ENCODE assay signal across 1 cellular context in the genomic region with DNA sequence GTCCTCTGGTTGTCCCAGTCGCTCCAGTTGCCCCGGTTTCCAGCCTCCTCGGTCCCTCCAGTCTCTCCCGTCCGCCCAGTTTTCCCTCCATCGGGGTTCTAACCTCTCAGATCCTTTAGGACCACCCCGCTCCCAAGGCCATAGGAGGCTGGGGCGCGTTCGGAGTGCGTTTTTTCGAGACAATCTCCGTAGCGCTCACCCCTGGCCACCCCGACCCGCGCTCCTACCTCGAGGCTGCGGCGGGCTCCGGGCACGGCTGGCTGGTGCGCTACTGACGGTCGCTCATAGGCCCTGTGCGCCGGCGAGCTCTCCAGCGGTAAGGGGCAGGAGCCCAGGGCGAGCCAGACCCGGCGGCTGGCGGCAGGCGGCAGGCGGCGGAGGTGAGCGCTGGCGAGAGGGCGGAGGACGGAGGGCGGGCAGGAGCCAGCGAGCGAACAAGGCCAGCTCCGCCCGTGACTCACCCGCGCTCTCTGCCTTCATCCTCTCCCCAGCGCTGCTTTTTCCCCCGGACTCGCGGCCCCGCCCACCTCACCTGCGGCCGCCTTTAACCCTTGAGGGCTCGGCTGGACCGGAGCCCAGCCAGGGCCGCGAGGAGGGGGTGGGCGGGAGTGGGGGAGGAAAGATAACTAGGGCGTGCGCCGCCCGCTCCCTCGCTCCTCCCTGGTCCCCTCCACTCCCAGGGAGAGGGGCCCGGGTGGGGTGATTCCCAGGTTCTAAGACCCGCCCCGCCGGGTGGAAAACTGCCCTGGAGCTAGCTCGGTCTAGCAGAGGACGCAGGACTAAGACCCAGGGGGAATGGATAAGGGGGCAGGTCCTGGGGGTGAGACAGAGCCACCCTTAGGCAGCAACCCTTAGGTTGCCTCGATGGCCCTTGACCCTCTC.
TF ChIP-seq lines count a peak whose summit lies in the region.

A gene (minus strand): TSS at position 472 of the 882 bp plus-strand sequence. CDS start 2,734 bp downstream, outside the sequence.

TF ChIP-seq in K562, 482 proteins besides CTCF, POLR2A, EP300 and RAD21 (continued from another document and continues in another):
- TF ChIP-seq, protein P1, sequence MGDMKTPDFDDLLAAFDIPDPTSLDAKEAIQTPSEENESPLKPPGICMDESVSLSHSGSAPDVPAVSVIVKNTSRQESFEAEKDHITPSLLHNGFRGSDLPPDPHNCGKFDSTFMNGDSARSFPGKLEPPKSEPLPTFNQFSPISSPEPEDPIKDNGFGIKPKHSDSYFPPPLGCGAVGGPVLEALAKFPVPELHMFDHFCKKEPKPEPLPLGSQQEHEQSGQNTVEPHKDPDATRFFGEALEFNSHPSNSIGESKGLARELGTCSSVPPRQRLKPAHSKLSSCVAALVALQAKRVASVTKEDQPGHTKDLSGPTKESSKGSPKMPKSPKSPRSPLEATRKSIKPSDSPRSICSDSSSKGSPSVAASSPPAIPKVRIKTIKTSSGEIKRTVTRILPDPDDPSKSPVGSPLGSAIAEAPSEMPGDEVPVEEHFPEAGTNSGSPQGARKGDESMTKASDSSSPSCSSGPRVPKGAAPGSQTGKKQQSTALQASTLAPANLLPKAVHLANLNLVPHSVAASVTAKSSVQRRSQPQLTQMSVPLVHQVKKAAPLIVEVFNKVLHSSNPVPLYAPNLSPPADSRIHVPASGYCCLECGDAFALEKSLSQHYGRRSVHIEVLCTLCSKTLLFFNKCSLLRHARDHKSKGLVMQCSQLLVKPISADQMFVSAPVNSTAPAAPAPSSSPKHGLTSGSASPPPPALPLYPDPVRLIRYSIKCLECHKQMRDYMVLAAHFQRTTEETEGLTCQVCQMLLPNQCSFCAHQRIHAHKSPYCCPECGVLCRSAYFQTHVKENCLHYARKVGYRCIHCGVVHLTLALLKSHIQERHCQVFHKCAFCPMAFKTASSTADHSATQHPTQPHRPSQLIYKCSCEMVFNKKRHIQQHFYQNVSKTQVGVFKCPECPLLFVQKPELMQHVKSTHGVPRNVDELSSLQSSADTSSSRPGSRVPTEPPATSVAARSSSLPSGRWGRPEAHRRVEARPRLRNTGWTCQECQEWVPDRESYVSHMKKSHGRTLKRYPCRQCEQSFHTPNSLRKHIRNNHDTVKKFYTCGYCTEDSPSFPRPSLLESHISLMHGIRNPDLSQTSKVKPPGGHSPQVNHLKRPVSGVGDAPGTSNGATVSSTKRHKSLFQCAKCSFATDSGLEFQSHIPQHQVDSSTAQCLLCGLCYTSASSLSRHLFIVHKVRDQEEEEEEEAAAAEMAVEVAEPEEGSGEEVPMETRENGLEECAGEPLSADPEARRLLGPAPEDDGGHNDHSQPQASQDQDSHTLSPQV (IDR thresholded peaks at IDR 0.05): 0 out of 2 replicates have a peak, but pooled peaks have one; percentile 60
- no peak for TF ChIP-seq SP2 (IDR thresholded peaks at IDR 0.05; ENCODE audit: extremely low read depth, low read depth, low read length, poor library complexity, severe bottlenecking)
- TF ChIP-seq PCBP2 (IDR thresholded peaks at IDR 0.05; ENCODE audit: low read depth, low read length, poor library complexity, severe bottlenecking): no peak
- TF ChIP-seq ZNF263 (CRISPR knock-in tag; IDR thresholded peaks at IDR 0.05; ENCODE audit: borderline replicate concordance): peak; percentile 72; the same call in 1 of the 2 replicates
- no peak for TF ChIP-seq ETV6 (IDR thresholded peaks at IDR 0.05; ENCODE audit: borderline replicate concordance in 1 of 2, low read depth in 2 of 2, low read length in 1 of 2)
- no peak for TF ChIP-seq ETV6 (CRISPR knock-in tag; IDR thresholded peaks at IDR 0.05; ENCODE audit: borderline replicate concordance)
- 0 out of 4 replicates have a peak, but pooled peaks have one; percentile 41 to 47 for TF ChIP-seq SIN3A (IDR thresholded peaks at IDR 0.05; ENCODE audit: borderline replicate concordance in 2 of 2, control insufficient read depth in 1 of 2, low read depth in 2 of 2, low read length in 2 of 2)
- no peak for TF ChIP-seq ZFPM2 (CRISPR knock-in tag; IDR thresholded peaks at IDR 0.05)
- no peak for TF ChIP-seq ZNF165 (CRISPR knock-in tag; IDR thresholded peaks at IDR 0.05; ENCODE audit: borderline replicate concordance)
- no peak for TF ChIP-seq SIRT6 (IDR thresholded peaks at IDR 0.05; ENCODE audit: low read depth, low read length)
- no peak for TF ChIP-seq MBD2 (IDR thresholded peaks at IDR 0.05; ENCODE audit: borderline replicate concordance, low read depth)
- no peak; the same call in 1 of the 2 replicates for TF ChIP-seq MYC (IDR thresholded peaks at IDR 0.05; ENCODE audit: low read depth, low read length)
- TF ChIP-seq MYC (CRISPR knock-in tag; IDR thresholded peaks at IDR 0.05; ENCODE audit: borderline replicate concordance, low read depth): no peak
- TF ChIP-seq HDGF (IDR thresholded peaks at IDR 0.05): no peak
- TF ChIP-seq, protein P2, sequence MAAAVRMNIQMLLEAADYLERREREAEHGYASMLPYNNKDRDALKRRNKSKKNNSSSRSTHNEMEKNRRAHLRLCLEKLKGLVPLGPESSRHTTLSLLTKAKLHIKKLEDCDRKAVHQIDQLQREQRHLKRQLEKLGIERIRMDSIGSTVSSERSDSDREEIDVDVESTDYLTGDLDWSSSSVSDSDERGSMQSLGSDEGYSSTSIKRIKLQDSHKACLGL (CRISPR knock-in tag; IDR thresholded peaks at IDR 0.05; ENCODE audit: borderline replicate concordance, poor library complexity, severe bottlenecking): no peak
- peak; percentile 74 to 96; a peak in 3 of 4 replicates for TF ChIP-seq NONO (IDR thresholded peaks at IDR 0.05; ENCODE audit: low read depth in 2 of 2, low read length in 1 of 2)
- TF ChIP-seq RBM17 (IDR thresholded peaks at IDR 0.05; ENCODE audit: borderline replicate concordance, low read depth, low read length): no peak
- 0 out of 2 replicates have a peak, but pooled peaks have one; percentile 10 for TF ChIP-seq KDM2B (CRISPR knock-in tag; IDR thresholded peaks at IDR 0.05)
- TF ChIP-seq EHMT2 (IDR thresholded peaks at IDR 0.05): no peak
- TF ChIP-seq ZSCAN29 (IDR thresholded peaks at IDR 0.05): no peak
- no peak for TF ChIP-seq DDX20 (tag; IDR thresholded peaks at IDR 0.05; ENCODE audit: low read depth)
- TF ChIP-seq NR2C2 (CRISPR knock-in tag; IDR thresholded peaks at IDR 0.05): no peak
- peak; percentile 66 for TF ChIP-seq NR2C2 (tag; IDR thresholded peaks at IDR 0.05)
- TF ChIP-seq ZNF695 (CRISPR knock-in tag; IDR thresholded peaks at IDR 0.05): no peak
- TF ChIP-seq ESRRB (CRISPR knock-in tag; IDR thresholded peaks at IDR 0.05; ENCODE audit: borderline replicate concordance): no peak
- no peak for TF ChIP-seq ZZZ3 (IDR thresholded peaks at IDR 0.05)
- peak; percentile 17; the same call in 1 of the 2 replicates for TF ChIP-seq ZNF583 (CRISPR knock-in tag; IDR thresholded peaks at IDR 0.05)
- TF ChIP-seq, protein P3, sequence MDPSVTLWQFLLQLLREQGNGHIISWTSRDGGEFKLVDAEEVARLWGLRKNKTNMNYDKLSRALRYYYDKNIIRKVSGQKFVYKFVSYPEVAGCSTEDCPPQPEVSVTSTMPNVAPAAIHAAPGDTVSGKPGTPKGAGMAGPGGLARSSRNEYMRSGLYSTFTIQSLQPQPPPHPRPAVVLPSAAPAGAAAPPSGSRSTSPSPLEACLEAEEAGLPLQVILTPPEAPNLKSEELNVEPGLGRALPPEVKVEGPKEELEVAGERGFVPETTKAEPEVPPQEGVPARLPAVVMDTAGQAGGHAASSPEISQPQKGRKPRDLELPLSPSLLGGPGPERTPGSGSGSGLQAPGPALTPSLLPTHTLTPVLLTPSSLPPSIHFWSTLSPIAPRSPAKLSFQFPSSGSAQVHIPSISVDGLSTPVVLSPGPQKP (CRISPR knock-in tag; IDR thresholded peaks at IDR 0.05): no peak
- peak; percentile 33; the same call in 1 of the 2 replicates for TF ChIP-seq ZNF24 (IDR thresholded peaks at IDR 0.05)
- TF ChIP-seq TAF1 (IDR thresholded peaks at IDR 0.05; ENCODE audit: control insufficient read depth, extremely low read depth, insufficient read depth, low read length, severe bottlenecking): no peak
- TF ChIP-seq, protein P4, sequence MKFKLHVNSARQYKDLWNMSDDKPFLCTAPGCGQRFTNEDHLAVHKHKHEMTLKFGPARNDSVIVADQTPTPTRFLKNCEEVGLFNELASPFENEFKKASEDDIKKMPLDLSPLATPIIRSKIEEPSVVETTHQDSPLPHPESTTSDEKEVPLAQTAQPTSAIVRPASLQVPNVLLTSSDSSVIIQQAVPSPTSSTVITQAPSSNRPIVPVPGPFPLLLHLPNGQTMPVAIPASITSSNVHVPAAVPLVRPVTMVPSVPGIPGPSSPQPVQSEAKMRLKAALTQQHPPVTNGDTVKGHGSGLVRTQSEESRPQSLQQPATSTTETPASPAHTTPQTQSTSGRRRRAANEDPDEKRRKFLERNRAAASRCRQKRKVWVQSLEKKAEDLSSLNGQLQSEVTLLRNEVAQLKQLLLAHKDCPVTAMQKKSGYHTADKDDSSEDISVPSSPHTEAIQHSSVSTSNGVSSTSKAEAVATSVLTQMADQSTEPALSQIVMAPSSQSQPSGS (CRISPR knock-in tag; IDR thresholded peaks at IDR 0.05): no peak
- TF ChIP-seq, protein P5, sequence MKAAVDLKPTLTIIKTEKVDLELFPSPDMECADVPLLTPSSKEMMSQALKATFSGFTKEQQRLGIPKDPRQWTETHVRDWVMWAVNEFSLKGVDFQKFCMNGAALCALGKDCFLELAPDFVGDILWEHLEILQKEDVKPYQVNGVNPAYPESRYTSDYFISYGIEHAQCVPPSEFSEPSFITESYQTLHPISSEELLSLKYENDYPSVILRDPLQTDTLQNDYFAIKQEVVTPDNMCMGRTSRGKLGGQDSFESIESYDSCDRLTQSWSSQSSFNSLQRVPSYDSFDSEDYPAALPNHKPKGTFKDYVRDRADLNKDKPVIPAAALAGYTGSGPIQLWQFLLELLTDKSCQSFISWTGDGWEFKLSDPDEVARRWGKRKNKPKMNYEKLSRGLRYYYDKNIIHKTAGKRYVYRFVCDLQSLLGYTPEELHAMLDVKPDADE (conservative IDR thresholded peaks at IDR 0.05; ENCODE audit: control insufficient read depth, low read depth, low read length): no peak
- peak; percentile 43; the same call in 1 of the 2 replicates for TF ChIP-seq ZNF23 (CRISPR knock-in tag; IDR thresholded peaks at IDR 0.05)
- TF ChIP-seq MEIS2 (IDR thresholded peaks at IDR 0.05; ENCODE audit: partially characterized antibody): no peak
- peak; percentile 76; the same call in 1 of the 2 replicates for TF ChIP-seq ZEB2 (IDR thresholded peaks at IDR 0.05)
- TF ChIP-seq, protein P6, sequence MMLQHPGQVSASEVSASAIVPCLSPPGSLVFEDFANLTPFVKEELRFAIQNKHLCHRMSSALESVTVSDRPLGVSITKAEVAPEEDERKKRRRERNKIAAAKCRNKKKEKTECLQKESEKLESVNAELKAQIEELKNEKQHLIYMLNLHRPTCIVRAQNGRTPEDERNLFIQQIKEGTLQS (IDR thresholded peaks at IDR 0.05): peak; percentile 53
- TF ChIP-seq, protein P6 (CRISPR knock-in tag; conservative IDR thresholded peaks at IDR 0.05): no peak
- TF ChIP-seq ZKSCAN1 (IDR thresholded peaks at IDR 0.05; ENCODE audit: low read depth, low read length): no peak
- 0 out of 2 replicates have a peak, but pooled peaks have one; percentile 2 for TF ChIP-seq NR4A1 (CRISPR knock-in tag; IDR thresholded peaks at IDR 0.05)
- TF ChIP-seq NR4A1 (tag; IDR thresholded peaks at IDR 0.05): no peak
- no peak; the same call in 1 of the 2 replicates for TF ChIP-seq ARID1B (IDR thresholded peaks at IDR 0.05)
- TF ChIP-seq, protein P7, sequence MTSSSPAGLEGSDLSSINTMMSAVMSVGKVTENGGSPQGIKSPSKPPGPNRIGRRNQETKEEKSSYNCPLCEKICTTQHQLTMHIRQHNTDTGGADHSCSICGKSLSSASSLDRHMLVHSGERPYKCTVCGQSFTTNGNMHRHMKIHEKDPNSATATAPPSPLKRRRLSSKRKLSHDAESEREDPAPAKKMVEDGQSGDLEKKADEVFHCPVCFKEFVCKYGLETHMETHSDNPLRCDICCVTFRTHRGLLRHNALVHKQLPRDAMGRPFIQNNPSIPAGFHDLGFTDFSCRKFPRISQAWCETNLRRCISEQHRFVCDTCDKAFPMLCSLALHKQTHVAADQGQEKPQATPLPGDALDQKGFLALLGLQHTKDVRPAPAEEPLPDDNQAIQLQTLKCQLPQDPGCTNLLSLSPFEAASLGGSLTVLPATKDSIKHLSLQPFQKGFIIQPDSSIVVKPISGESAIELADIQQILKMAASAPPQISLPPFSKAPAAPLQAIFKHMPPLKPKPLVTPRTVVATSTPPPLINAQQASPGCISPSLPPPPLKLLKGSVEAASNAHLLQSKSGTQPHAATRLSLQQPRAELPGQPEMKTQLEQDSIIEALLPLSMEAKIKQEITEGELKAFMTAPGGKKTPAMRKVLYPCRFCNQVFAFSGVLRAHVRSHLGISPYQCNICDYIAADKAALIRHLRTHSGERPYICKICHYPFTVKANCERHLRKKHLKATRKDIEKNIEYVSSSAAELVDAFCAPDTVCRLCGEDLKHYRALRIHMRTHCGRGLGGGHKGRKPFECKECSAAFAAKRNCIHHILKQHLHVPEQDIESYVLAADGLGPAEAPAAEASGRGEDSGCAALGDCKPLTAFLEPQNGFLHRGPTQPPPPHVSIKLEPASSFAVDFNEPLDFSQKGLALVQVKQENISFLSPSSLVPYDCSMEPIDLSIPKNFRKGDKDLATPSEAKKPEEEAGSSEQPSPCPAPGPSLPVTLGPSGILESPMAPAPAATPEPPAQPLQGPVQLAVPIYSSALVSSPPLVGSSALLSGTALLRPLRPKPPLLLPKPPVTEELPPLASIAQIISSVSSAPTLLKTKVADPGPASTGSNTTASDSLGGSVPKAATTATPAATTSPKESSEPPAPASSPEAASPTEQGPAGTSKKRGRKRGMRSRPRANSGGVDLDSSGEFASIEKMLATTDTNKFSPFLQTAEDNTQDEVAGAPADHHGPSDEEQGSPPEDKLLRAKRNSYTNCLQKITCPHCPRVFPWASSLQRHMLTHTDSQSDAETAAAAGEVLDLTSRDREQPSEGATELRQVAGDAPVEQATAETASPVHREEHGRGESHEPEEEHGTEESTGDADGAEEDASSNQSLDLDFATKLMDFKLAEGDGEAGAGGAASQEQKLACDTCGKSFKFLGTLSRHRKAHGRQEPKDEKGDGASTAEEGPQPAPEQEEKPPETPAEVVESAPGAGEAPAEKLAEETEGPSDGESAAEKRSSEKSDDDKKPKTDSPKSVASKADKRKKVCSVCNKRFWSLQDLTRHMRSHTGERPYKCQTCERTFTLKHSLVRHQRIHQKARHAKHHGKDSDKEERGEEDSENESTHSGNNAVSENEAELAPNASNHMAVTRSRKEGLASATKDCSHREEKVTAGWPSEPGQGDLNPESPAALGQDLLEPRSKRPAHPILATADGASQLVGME (CRISPR knock-in tag; IDR thresholded peaks at IDR 0.05): 0 out of 2 replicates have a peak, but pooled peaks have one; percentile 36
- no peak for TF ChIP-seq ASH1L (IDR thresholded peaks at IDR 0.05; ENCODE audit: borderline replicate concordance, low read depth, partially characterized antibody)
- no peak for TF ChIP-seq MECOM (CRISPR knock-in tag; IDR thresholded peaks at IDR 0.05)
- no peak for TF ChIP-seq MED1 (CRISPR knock-in tag; IDR thresholded peaks at IDR 0.05; ENCODE audit: borderline replicate concordance)
- TF ChIP-seq CREM (IDR thresholded peaks at IDR 0.05; ENCODE audit: low read depth): no peak
- TF ChIP-seq SNIP1 (IDR thresholded peaks at IDR 0.05; ENCODE audit: low read depth): no peak
- peak in 1 of 2 experiments; percentile 56; a peak in 2 of 4 replicates for TF ChIP-seq RCOR1 (IDR thresholded peaks at IDR 0.05; ENCODE audit: borderline replicate concordance in 1 of 2, low read depth in 2 of 2, low read length in 2 of 2)
- no peak for TF ChIP-seq HNRNPH1 (optimal IDR thresholded peaks at IDR 0.05; ENCODE audit: low read depth, low read length)
- no peak for TF ChIP-seq ZC3H11A (IDR thresholded peaks at IDR 0.05; ENCODE audit: low read depth, low read length)
- TF ChIP-seq ZNF785 (CRISPR knock-in tag; IDR thresholded peaks at IDR 0.05): no peak
